ENCODE assay signal across 8 cellular contexts in the genomic region with DNA sequence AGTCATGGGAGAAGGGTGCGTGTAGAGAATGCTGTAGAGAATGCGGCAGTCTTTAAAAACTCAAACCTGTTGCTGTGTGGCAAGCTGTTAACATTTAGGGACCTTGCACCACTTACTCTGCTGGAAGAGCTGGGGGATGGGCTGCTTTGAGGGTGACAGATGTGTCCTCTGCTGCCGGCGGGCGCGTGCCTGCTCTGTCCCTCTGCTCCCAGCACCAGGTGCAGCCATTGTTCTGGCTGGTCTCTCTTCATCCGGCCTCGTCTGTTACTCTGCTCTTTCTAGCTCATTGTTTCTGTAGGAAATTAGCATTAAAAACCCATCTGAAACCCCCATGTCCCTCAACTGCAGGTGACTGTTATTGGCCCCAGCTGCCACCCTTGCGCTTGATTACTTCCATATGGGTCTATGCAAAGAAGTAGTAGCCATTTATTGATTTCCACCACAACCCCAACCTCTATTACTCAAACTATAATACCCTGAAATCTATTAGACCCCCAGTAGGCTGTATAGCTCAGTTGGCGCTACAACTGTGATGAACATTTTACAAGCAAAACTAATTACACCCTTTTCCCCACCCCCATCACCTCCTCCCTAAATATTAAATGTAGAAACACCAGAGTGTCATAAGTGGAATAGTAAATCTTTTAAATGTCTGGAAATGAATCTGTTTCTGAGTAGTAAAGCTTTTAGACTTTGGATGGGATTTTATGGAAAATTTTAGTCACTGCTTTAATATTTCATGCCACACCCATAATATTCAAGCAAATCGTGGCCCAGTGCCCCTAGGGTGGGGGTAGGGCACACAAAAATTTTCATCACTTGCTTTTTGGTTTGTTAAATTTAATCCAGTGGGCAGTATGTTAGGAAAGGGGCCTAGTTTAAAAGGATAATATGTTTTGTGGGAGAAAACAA.
DNase-seq lines count a peak whose midpoint lies in the region; ATAC-seq and TF ChIP-seq lines count a peak whose summit lies in the region.

No MANE protein-coding gene starts in this region.

- H3K4me1 ChIP-seq in neuronal stem cell (ENCODE audit: control insufficient read depth in 2 of 2, insufficient read depth in 1 of 2, low read depth in 1 of 2, low read length in 2 of 2) (peaks cover 4 to 26% of the 10 kb centered on the region in 2 donors), prostate gland (replicated peaks) (peaks cover 5% of the 10 kb centered on the region)

- H3K4ac ChIP-seq in neuronal stem cell (ENCODE audit: low read length), result no peak overlapping the region

- H4K91ac ChIP-seq in neuronal stem cell (ENCODE audit: low read depth, low read length, poor library complexity), result no peak overlapping the region

- no peaks in the 10 kb centered on the region for H3K79me1 ChIP-seq in neuronal stem cell (ENCODE audit: low read depth, low read length)

- no peak overlapping the region for H3K18ac ChIP-seq in neuronal stem cell (ENCODE audit: low read length)

- H3K4me3 ChIP-seq in GM06990 (replicated peaks; ENCODE audit: low read depth, low read length), result no peak overlapping the region
- H3K4me3 ChIP-seq in neuronal stem cell (ENCODE audit: low read length in 2 of 2), result no peak overlapping the region
- H3K4me3 ChIP-seq in prostate gland, result no peak overlapping the region

- no peak overlapping the region for H2BK120ac ChIP-seq in neuronal stem cell (ENCODE audit: low read depth, low read length)

- intact Hi-C loops in prostate gland (cut with DNase I), result no loop called here

- H2BK5ac ChIP-seq in neuronal stem cell (ENCODE audit: low read length), result no peak overlapping the region

- H3K23ac ChIP-seq in neuronal stem cell (ENCODE audit: low read depth, low read length, poor library complexity), result no peak overlapping the region

- TF ChIP-seq POLR2A in prostate gland (IDR thresholded peaks at IDR 0.05), result no peak

- ATAC-seq in HG03196 (IDR thresholded peaks at IDR 0.05; ENCODE audit: unreplicated experiment), result no peak

- H3K14ac ChIP-seq in neuronal stem cell (ENCODE audit: low read length), result no peak overlapping the region

- TF ChIP-seq CTCF in GM06990 (IDR thresholded peaks at IDR 0.05; ENCODE audit: insufficient read depth, low read length, poor library complexity, severe bottlenecking), result no peak
- no peak for TF ChIP-seq CTCF in prostate gland (IDR thresholded peaks at IDR 0.05)

- H2AFZ ChIP-seq in neuronal stem cell (ENCODE audit: low read length), result no peak overlapping the region

- H3K27me3 ChIP-seq in GM06990 (replicated peaks; ENCODE audit: control insufficient read depth, insufficient read depth, low read length) (no peaks in the 10 kb centered on the region), neuronal stem cell (ENCODE audit: control insufficient read depth in 3 of 3, insufficient read depth in 3 of 3, low read depth in 1 of 3, low read length in 3 of 3) (no peaks in the 10 kb centered on the region), prostate gland (replicated peaks; ENCODE audit: insufficient read depth) (no peaks in the 10 kb centered on the region)

- DNase-seq in GM06990 (ENCODE audit: extremely low read depth, insufficient read length) (peak; percentile 77), NCI-H2107 (lab: John Stamatoyannopoulos, UW) (peak; percentile 85), dermis blood vessel endothelial cell (peak; percentile 43), neuronal stem cell (ENCODE audit: low spot score) (peak; percentile 41), epidermal melanocyte (ENCODE audit: insufficient read length, low spot score) (no peak), prostate gland (ENCODE audit: low spot score) (no peak)
- DNase-seq in activated CD4-positive, alpha-beta T cell treated with anti-CD3 and anti-CD28 coated beads for 4 hours, result no peak

- no peak overlapping the region for H2BK12ac ChIP-seq in neuronal stem cell (ENCODE audit: low read length)

- H3K36me3 ChIP-seq in GM06990 (ENCODE audit: control insufficient read depth, insufficient read depth, low read length) (no peaks in the 10 kb centered on the region), neuronal stem cell (replicated peaks in 1 of 2; ENCODE audit: control insufficient read depth in 2 of 2, insufficient read depth in 2 of 2, low read length in 2 of 2) (no peaks in the 10 kb centered on the region), prostate gland (no peaks in the 10 kb centered on the region)

- no peak overlapping the region for H2BK15ac ChIP-seq in neuronal stem cell (ENCODE audit: low read length)

- H2AK5ac ChIP-seq in neuronal stem cell (ENCODE audit: low read depth, low read length), result no peak overlapping the region

- no peak overlapping the region for H4K8ac ChIP-seq in neuronal stem cell (ENCODE audit: low read depth, low read length)

- H3K27ac ChIP-seq in neuronal stem cell (replicated peaks; ENCODE audit: low read length) (no peak overlapping the region), prostate gland (peak overlapping the region in 1 of 2 donors; percentile 26)

- H3K9me3 ChIP-seq in neuronal stem cell (replicated peaks in 1 of 2; ENCODE audit: control insufficient read depth in 2 of 2, insufficient read depth in 1 of 2, low read depth in 1 of 2, low read length in 2 of 2) (no peaks in the 10 kb centered on the region), prostate gland (no peaks in the 10 kb centered on the region)

- H3K9ac ChIP-seq in neuronal stem cell (ENCODE audit: low read depth, low read length, poor library complexity), result no peak overlapping the region

- peak overlapping the region; percentile 35 for H3K4me2 ChIP-seq in neuronal stem cell (ENCODE audit: insufficient read depth, low read length, poor library complexity, severe bottlenecking)

- WGBS in neuronal stem cell (ENCODE audit: extremely low coverage in 2 of 2, insufficient read length in 2 of 2, insufficient replicate concordance in 1 of 2), 2 donors, result no CpG with 5 or more reads among the region's 11 CpGs
- whole genome bisulfite sequencing in prostate gland, result 78% methylated on average over 11 of the region's 11 CpGs

Comparison
In these comparisons a context has a peak if more than half of its experiments do, and no peak if none do; other contexts are left out.
1. DNase-seq: peak in GM06990 (single experiment), NCI-H2107 (single experiment), dermis blood vessel endothelial cell (single experiment) and neuronal stem cell (single experiment); none in epidermal melanocyte (single experiment), prostate gland (single experiment) and activated CD4-positive, alpha-beta T cell treated with anti-CD3 and anti-CD28 coated beads for 4 hours (0 of 2).